ENCODE assay signal across 9 cellular contexts in the genomic region with DNA sequence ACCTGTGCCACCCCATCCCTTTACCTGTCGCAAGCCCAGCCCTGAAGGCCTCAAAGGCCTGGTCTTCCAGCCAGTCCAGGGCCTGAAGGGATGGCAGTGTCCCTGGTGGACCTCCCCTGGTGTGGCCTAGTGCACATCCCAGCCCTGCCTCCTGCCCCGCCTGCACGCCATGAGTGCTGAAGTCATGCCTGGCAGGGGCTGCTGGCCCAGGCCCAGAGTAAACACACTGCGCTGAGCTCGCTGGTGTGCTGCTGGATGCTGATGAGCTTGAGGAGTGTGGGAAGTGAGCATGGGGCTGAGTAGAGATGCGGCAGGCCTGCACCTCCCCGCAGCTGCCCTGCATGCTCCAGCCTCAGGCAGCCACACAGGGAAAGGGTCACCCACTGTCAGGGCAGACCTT. TPM values are rescaled to one million over a fixed set of nuclear protein-coding genes. Genes with fewer than 3 reads are reported as not detected.
DNase-seq lines count a peak whose midpoint lies in the region; ATAC-seq and TF ChIP-seq lines count a peak whose summit lies in the region.
"Had no signal": no experiment of that assay in that cellular context is flagged by ENCODE, and none has a peak within 500 bp of the region (broad histone marks: within the 10 kb centered on the region; RNA-seq: fewer than 3 reads in every experiment).

No MANE protein-coding gene starts in this region.

- DNase-seq in GOT3 (lab: John Stamatoyannopoulos, UW) (peak; percentile 30), SJSA1 (ENCODE audit: low read depth in 1 of 2, low spot score in 2 of 2) (peak; percentile 21 to 52), heart left ventricle (peak; percentile 89 to 94 (median 91)), skeletal muscle cell (ENCODE audit: low read depth) (peak; percentile 94), GM19240 (ENCODE audit: insufficient read length, low spot score) (no peak)
- DNase-seq in stimulated activated effector memory CD8-positive, alpha-beta T cell treated with anti-CD3 and anti-CD28 coated beads, Interleukin-12 subunit alpha, Interleukin-12 subunit beta, amount 100 ng/mL, for 72 hours (ENCODE audit: low spot score in 2 of 2) = no peak

- peaks cover 6% of the 10 kb centered on the region for H3K4me1 ChIP-seq in SJSA1 (replicated peaks)
- H3K4me1 ChIP-seq in heart left ventricle = peaks cover 0 to 32% (median 18%) of the 10 kb centered on the region in 12 donors

- no peak for TF ChIP-seq POLR2A in heart left ventricle (IDR thresholded peaks at IDR 0.05)

- H3K27ac Mint-ChIP-seq in stimulated activated effector memory CD8-positive, alpha-beta T cell treated with anti-CD3 and anti-CD28 coated beads, Interleukin-12 subunit alpha, Interleukin-12 subunit beta, amount 100 ng/mL, for 72 hours = no peak overlapping the region

- H3K4me3 ChIP-seq in SJSA1 (no peak overlapping the region), heart left ventricle (no peak overlapping the region), skeletal muscle cell (ENCODE audit: low read depth, low read length) (no peak overlapping the region)

- no peak overlapping the region for H3K27ac ChIP-seq in SJSA1
- peak overlapping the region in 5 of 12 donors; percentile 4 to 62 (median 43) for H3K27ac ChIP-seq in heart left ventricle
- H3K27ac ChIP-seq: epithelial cell of prostate had no signal

- WGBS in heart left ventricle, 4 donors = 14 to 20% (median 17%) methylated on average over 7 of the region's 7 CpGs

- H3K27me3 ChIP-seq in SJSA1 (replicated peaks) (no peaks in the 10 kb centered on the region), heart left ventricle (no peaks in the 10 kb centered on the region)

- H3K4me3 Mint-ChIP-seq in stimulated activated effector memory CD8-positive, alpha-beta T cell treated with anti-CD3 and anti-CD28 coated beads, Interleukin-12 subunit alpha, Interleukin-12 subunit beta, amount 100 ng/mL, for 72 hours = no peak overlapping the region

- no peaks in the 10 kb centered on the region for H3K36me3 Mint-ChIP-seq in stimulated activated effector memory CD8-positive, alpha-beta T cell treated with anti-CD3 and anti-CD28 coated beads, Interleukin-12 subunit alpha, Interleukin-12 subunit beta, amount 100 ng/mL, for 72 hours

- H3K36me3 ChIP-seq in SJSA1 (no peaks in the 10 kb centered on the region), heart left ventricle (peaks cover 0 to 35% (median 17%) of the 10 kb centered on the region in 9 donors)

- H3K9me3 Mint-ChIP-seq in stimulated activated effector memory CD8-positive, alpha-beta T cell treated with anti-CD3 and anti-CD28 coated beads, Interleukin-12 subunit alpha, Interleukin-12 subunit beta, amount 100 ng/mL, for 72 hours = no peaks in the 10 kb centered on the region

- H3K4me1 Mint-ChIP-seq in stimulated activated effector memory CD8-positive, alpha-beta T cell treated with anti-CD3 and anti-CD28 coated beads, Interleukin-12 subunit alpha, Interleukin-12 subunit beta, amount 100 ng/mL, for 72 hours = peaks cover 8% of the 10 kb centered on the region

- H3K9me3 ChIP-seq in SJSA1 (replicated peaks) (no peaks in the 10 kb centered on the region), heart left ventricle (no peaks in the 10 kb centered on the region)

- intact Hi-C loops in heart left ventricle (cut with DNase I) = loop anchor here in 1 of 10 donors (2.0 kb wide), 1 partner anchor 44 kb away; the partner anchor contains the start of gene HTRA1

- no peak for TF ChIP-seq CTCF in heart left ventricle (IDR thresholded peaks at IDR 0.05)

- peak; percentile 92 to 99 (median 98) for ATAC-seq in heart left ventricle
- ATAC-seq in HG03439 (IDR thresholded peaks at IDR 0.05; ENCODE audit: unreplicated experiment) = no peak
- ATAC-seq in stimulated activated effector memory CD8-positive, alpha-beta T cell treated with anti-CD3 and anti-CD28 coated beads, Interleukin-12 subunit alpha, Interleukin-12 subunit beta, amount 100 ng/mL, for 72 hours = no peak
- no peak for ATAC-seq in HG02588 (IDR thresholded peaks at IDR 0.05; ENCODE audit: unreplicated experiment)

RNA-seq across cellular contexts. Expression of gene HTRA1, which starts 43.2 kb away (rescaled TPM):
- total RNA-seq in SJSA1 (2014; rRNA removed; shearing (Covaris generic)) = 8.4 and 12.3 TPM in 2 replicates
- total RNA-seq in heart left ventricle = 100 to 1,000 TPM in 3 of 9 donors, 10 to 100 TPM in 6; 35.7 to 153 (median 57.6) TPM
- polyA plus RNA-seq in heart left ventricle = 10 to 100 TPM; 30.5 to 34.9 TPM

RNA-seq across cellular contexts. Expression of gene ARMS2, which starts 50.1 kb away (rescaled TPM):
- total RNA-seq in SJSA1 (2014; rRNA removed; shearing (Covaris generic)) = not detected in 2 replicates
- total RNA-seq in heart left ventricle = 1 to 10 TPM in 2 of 9 donors, under 1 TPM in 1, not detected in 6; 0.87 to 1.5 (median 1.2) TPM
- polyA plus RNA-seq in heart left ventricle = not detected

RNA-seq across cellular contexts. Expression of gene DMBT1, which starts 56.0 kb away (rescaled TPM):
- not detected in 2 replicates for total RNA-seq in SJSA1 (2014; rRNA removed; shearing (Covaris generic))
- under 1 TPM in 4 of 9 donors, not detected in 5; 0.04 to 0.49 (median 0.10) TPM for total RNA-seq in heart left ventricle
- under 1 TPM; 0.04 to 0.30 TPM for polyA plus RNA-seq in heart left ventricle

Comparison
In these comparisons a context has a peak if more than half of its experiments do, and no peak if none do; other contexts are left out.
1. DNase-seq: peak in GOT3 (single experiment), SJSA1 (2 of 2), heart left ventricle (5 of 5) and skeletal muscle cell (single experiment); none in stimulated activated effector memory CD8-positive, alpha-beta T cell treated with anti-CD3 and anti-CD28 coated beads, Interleukin-12 subunit alpha, Interleukin-12 subunit beta, amount 100 ng/mL, for 72 hours (0 of 2) and GM19240 (single experiment).
2. ATAC-seq: peak in heart left ventricle (4 of 4); none in HG03439 (single experiment), stimulated activated effector memory CD8-positive, alpha-beta T cell treated with anti-CD3 and anti-CD28 coated beads, Interleukin-12 subunit alpha, Interleukin-12 subunit beta, amount 100 ng/mL, for 72 hours (single experiment) and HG02588 (single experiment).